In genomic region chr11:117143390-117143789, GRCh38 we compare ENCODE assay signal across 8 cellular contexts. TPM values are rescaled to one million over a fixed set of nuclear protein-coding genes. Genes with fewer than 3 reads are reported as not detected.
DNase-seq lines count a peak whose midpoint lies in the region; ATAC-seq and TF ChIP-seq lines count a peak whose summit lies in the region.

No MANE protein-coding gene starts in this region.

- H3K9me3 ChIP-seq in mononuclear cell (ENCODE audit: low read depth, low read length) (no peaks in the 10 kb centered on the region), stomach (no peaks in the 10 kb centered on the region)

- TF ChIP-seq POLR2A in stomach (IDR thresholded peaks at IDR 0.05): no peak

- H3K4me3 ChIP-seq in epithelial cell of esophagus (ENCODE audit: low read length): peak overlapping the region; percentile 94
- peak overlapping the region; percentile 72 for H3K4me3 ChIP-seq in mononuclear cell (ENCODE audit: low read length)
- H3K4me3 ChIP-seq in stomach: peak overlapping the region; percentile 86 to 96 (median 94)

- TF ChIP-seq CTCF in epithelial cell of esophagus (IDR thresholded peaks at IDR 0.05; ENCODE audit: insufficient read depth, low read depth, low read length, missing control alignments) (no peak), stomach (IDR thresholded peaks at IDR 0.05) (no peak)

- DNase-seq in AML-193 (lab: John Stamatoyannopoulos, UW) (peak; percentile 35 to 38), NCI-H146 treated with DMSO at 0.1 percent for 48 hours (lab: John Stamatoyannopoulos, UW; ENCODE audit: unreplicated experiment) (peak; percentile 53), epithelial cell of esophagus (ENCODE audit: low read depth) (peak; percentile 63), stomach (peak; percentile 64)
- DNase-seq in activated CD4-positive, alpha-beta T cell treated with anti-CD3 and anti-CD28 coated beads, Interleukin-2, amount 50 U/mL, for 4 hours: peak; percentile 15 to 23

- peaks cover 10 to 20% (median 13%) of the 10 kb centered on the region in 4 donors for H3K36me3 ChIP-seq in stomach

- H3K27me3 ChIP-seq in mononuclear cell (ENCODE audit: insufficient read depth, low read length): no peaks in the 10 kb centered on the region
- no peaks in the 10 kb centered on the region for H3K27me3 ChIP-seq in stomach

- intact Hi-C loops in stomach (cut with DNase I; ENCODE audit: low total_unique reads): no loop called here

- no peak for TF ChIP-seq EP300 in stomach (IDR thresholded peaks at IDR 0.05)

- peaks cover 34% of the 10 kb centered on the region for H3K4me1 ChIP-seq in mononuclear cell (ENCODE audit: insufficient read depth, low read length)
- peaks cover 20 to 45% (median 38%) of the 10 kb centered on the region in 4 donors for H3K4me1 ChIP-seq in stomach

- ATAC-seq in GM19467 (IDR thresholded peaks at IDR 0.05; ENCODE audit: unreplicated experiment) (peak; percentile 15), HG02885 (IDR thresholded peaks at IDR 0.05; ENCODE audit: poor library complexity, unreplicated experiment) (no peak)

- peak overlapping the region; percentile 94 to 98 (median 97) for H3K27ac ChIP-seq in stomach

- WGBS in stomach, 5 donors: 5 to 9% (median 7%) methylated on average over 5 of the region's 5 CpGs

RNA-seq across cellular contexts. Expression of gene PAFAH1B2, which starts 0.7 kb away (rescaled TPM):
- 110 TPM for total RNA-seq in mononuclear cell
- total RNA-seq in stomach: 100 to 1,000 TPM in 1 of 5 donors, 10 to 100 TPM in 4; 31.9 to 174 (median 63.0) TPM
- 10 to 100 TPM; 14.9 to 30.7 (median 27.5) TPM for polyA plus RNA-seq in stomach

RNA-seq across cellular contexts. Expression of gene SIDT2, which starts 35.2 kb away (rescaled TPM):
- 46.6 TPM for total RNA-seq in mononuclear cell
- total RNA-seq in stomach: 100 to 1,000 TPM in 3 of 5 donors, 10 to 100 TPM in 2; 15.1 to 310 (median 132) TPM
- 10 to 100 TPM; 16.9 to 39.4 (median 24.3) TPM for polyA plus RNA-seq in stomach

RNA-seq across cellular contexts. Expression of gene SIK3, which starts 45.2 kb away (rescaled TPM):
- total RNA-seq in mononuclear cell (40.0 TPM), stomach (10 to 100 TPM in 4 of 5 donors, 1 to 10 TPM in 1; 8.7 to 97.8 (median 44.3) TPM)
- polyA plus RNA-seq in stomach: 1 to 10 TPM; 6.5 to 7.8 (median 7.0) TPM

RNA-seq across cellular contexts. Expression of gene TAGLN, which starts 55.8 kb away (rescaled TPM):
- total RNA-seq in mononuclear cell (8.6 TPM), stomach (1,000 to 10,000 TPM in 4 of 5 donors, 100 to 1,000 TPM in 1; 730 to 3,801 (median 2,320) TPM)
- polyA plus RNA-seq in stomach: 1,000 to 10,000 TPM in 2 of 3 donors, 100 to 1,000 TPM in 1; 575 to 2,971 (median 1,072) TPM
